In the genomic region with DNA sequence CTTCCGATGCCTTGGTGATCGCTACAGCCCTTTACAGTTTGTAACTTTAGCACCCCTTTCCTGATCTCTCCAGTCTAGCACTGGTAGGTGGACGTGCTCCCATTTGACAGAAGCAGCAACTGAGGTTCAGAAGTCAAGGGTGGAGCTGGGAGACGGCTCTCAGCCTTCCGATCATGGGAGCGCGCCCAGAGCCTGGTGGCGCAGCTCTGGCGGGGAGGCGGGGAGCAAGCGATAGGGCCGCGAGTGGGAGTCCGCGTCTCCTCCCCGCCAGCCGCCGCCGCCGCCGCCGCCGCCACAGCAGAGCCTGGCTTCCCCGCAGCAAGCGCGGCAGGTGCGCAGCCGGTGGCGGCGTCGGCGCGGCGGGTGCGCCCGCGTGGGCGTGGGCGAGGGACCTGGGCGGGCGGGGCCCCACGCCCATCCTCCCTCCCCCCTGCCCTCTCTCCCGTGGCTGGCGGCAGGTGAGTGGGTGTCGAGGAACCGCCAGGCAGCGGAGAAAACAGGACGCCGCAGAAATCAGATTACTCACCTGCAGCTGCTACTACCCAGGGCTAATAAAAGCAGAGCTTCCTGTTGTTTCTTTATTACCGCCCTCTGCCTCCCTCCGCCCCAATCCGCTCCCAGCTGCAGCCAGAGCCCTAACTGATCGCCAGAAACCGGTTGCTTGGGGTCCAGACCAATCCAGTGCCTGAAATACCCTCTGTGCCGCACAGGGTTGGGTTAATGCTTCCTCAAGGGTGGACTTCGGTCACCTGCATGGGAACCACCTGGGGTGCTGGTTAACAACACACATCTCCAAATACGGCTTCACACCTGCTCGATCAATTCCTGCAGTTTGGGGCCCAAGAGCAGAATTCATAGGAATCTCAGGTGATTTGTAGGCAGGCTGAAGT, we compare ENCODE assay signal across 8 cellular contexts.
DNase-seq lines count a peak whose midpoint lies in the region; ATAC-seq and TF ChIP-seq lines count a peak whose summit lies in the region.

No MANE protein-coding gene starts in this region.

- in situ Hi-C loops in brain microvascular endothelial cell (cut with HindIII; ENCODE audit: low pct_ligation_motif_present, low sequenced_read_pairs): no loop called here

- intact Hi-C loops in psoas muscle (cut with DNase I): no loop called here
- intact Hi-C loops in vagina (cut with DNase I): no loop called here

- WGBS in psoas muscle, 3 donors: 6 to 16% (median 7%) methylated on average over 20 to 58 of the region's 58 CpGs

- no peak for TF ChIP-seq CTCF in psoas muscle (IDR thresholded peaks at IDR 0.05)
- TF ChIP-seq CTCF in vagina (IDR thresholded peaks at IDR 0.05): no peak
- no peak for TF ChIP-seq CTCF in brain microvascular endothelial cell (IDR thresholded peaks at IDR 0.05; ENCODE audit: low read depth, low read length, missing control alignments)

- H3K36me3 ChIP-seq in psoas muscle (ENCODE audit: insufficient read depth in 1 of 2, low read depth in 1 of 2): no peaks in the 10 kb centered on the region
- no peaks in the 10 kb centered on the region for H3K36me3 ChIP-seq in vagina
- H3K36me3 ChIP-seq in brain microvascular endothelial cell (replicated peaks): no peaks in the 10 kb centered on the region

- no peaks in the 10 kb centered on the region for H3K4me1 ChIP-seq in psoas muscle
- peaks cover 10% of the 10 kb centered on the region for H3K4me1 ChIP-seq in vagina

- H3K9me3 ChIP-seq in psoas muscle (no peaks in the 10 kb centered on the region), vagina (no peaks in the 10 kb centered on the region)

- TF ChIP-seq POLR2A in vagina (IDR thresholded peaks at IDR 0.05): no peak

- H3K4me3 ChIP-seq in psoas muscle (peak overlapping the region; percentile 51), vagina (peak overlapping the region; percentile 6 to 32), brain microvascular endothelial cell (ENCODE audit: low read depth, low read length) (no peak overlapping the region)

- DNase-seq in Daoy (ENCODE audit: low read depth) (peak; percentile 39), NCI-H2171 treated with DMSO at 0.1 percent for 48 hours (lab: John Stamatoyannopoulos, UW) (peak; percentile 79), psoas muscle (peak; percentile 38 to 55), vagina (ENCODE audit: extremely low spot score in 2 of 2) (no peak), brain microvascular endothelial cell (no peak)
- peak; percentile 77 to 83 for DNase-seq in activated CD8-positive, alpha-beta memory T cell treated with anti-CD3 and anti-CD28 coated beads for 4 hours (ENCODE audit: low read depth in 2 of 2)

- H3K27me3 ChIP-seq in psoas muscle (ENCODE audit: insufficient read depth in 3 of 3, low read length in 2 of 3) (peaks cover 0 to 17% (median 2%) of the 10 kb centered on the region in 3 donors), vagina (no peaks in the 10 kb centered on the region), brain microvascular endothelial cell (replicated peaks) (peaks cover 18% of the 10 kb centered on the region)

- ATAC-seq in HG02610 (IDR thresholded peaks at IDR 0.05; ENCODE audit: unreplicated experiment): peak; percentile 63
- ATAC-seq in esophagus mucosa: peak; percentile 87
- peak; percentile 29 to 60 (median 51) for ATAC-seq in psoas muscle

- no peak overlapping the region for H3K27ac ChIP-seq in psoas muscle
- no peak overlapping the region for H3K27ac ChIP-seq in vagina
- H3K27ac ChIP-seq in brain microvascular endothelial cell: no peak overlapping the region

Comparison
In these comparisons a context has a peak if more than half of its experiments do, and no peak if none do; other contexts are left out.
1. DNase-seq: peak in Daoy (single experiment), NCI-H2171 treated with DMSO at 0.1 percent for 48 hours (single experiment), activated CD8-positive, alpha-beta memory T cell treated with anti-CD3 and anti-CD28 coated beads for 4 hours (2 of 2) and psoas muscle (2 of 2); none in vagina (0 of 2) and brain microvascular endothelial cell (single experiment).
2. Peak in every context shown above with its lines, with median percentiles within 50 percentile points of each other: ATAC-seq.